Comparison of ENCODE assay signal across 8 cellular contexts in genomic region chr6:130020106-130020851, GRCh38. TPM values are rescaled to one million over a fixed set of nuclear protein-coding genes. Genes with fewer than 3 reads are reported as not detected.
DNase-seq lines count a peak whose midpoint lies in the region; ATAC-seq and TF ChIP-seq lines count a peak whose summit lies in the region.

No MANE protein-coding gene starts in this region.

- H3K4me3 ChIP-seq in NB4 (ENCODE audit: low read depth, low read length), result peak overlapping the region; percentile 51
- H3K4me3 ChIP-seq in neutrophil (ENCODE audit: low read depth in 1 of 2, low read length in 1 of 2), result peak overlapping the region; percentile 81 to 99
- H3K4me3 ChIP-seq in vagina, result peak overlapping the region; percentile 92

- TF ChIP-seq POLR2A in NB4 (IDR thresholded peaks at IDR 0.05; ENCODE audit: extremely low read depth, insufficient read length) (no peak), vagina (IDR thresholded peaks at IDR 0.05) (no peak)

- no peak for TF ChIP-seq CTCF in GM13976 (IDR thresholded peaks at IDR 0.05; ENCODE audit: borderline replicate concordance, control extremely low read depth, extremely low read depth, insufficient read depth, missing control alignments)
- TF ChIP-seq CTCF in NB4 (IDR thresholded peaks at IDR 0.05; ENCODE audit: low read depth, low read length), result no peak
- TF ChIP-seq CTCF in foreskin keratinocyte (conservative IDR thresholded peaks at IDR 0.05), result no peak
- no peak for TF ChIP-seq CTCF in neutrophil (IDR thresholded peaks at IDR 0.05)
- TF ChIP-seq CTCF in vagina (IDR thresholded peaks at IDR 0.05), result peak in 1 of 3 experiments; percentile 6

- intact Hi-C loops in vagina (cut with DNase I), result loop anchor here (10.0 kb wide), 1 partner anchor 425 kb away; no protein-coding TSS in a partner anchor

- H3K9me3 ChIP-seq in neutrophil (no peaks in the 10 kb centered on the region), vagina (no peaks in the 10 kb centered on the region)

- in situ Hi-C loops in GM13976 (cut with MboI; ENCODE audit: low sequenced_read_pairs, unreplicated experiment), result loop anchor here (25.0 kb wide), 1 partner anchor 408 kb away; no protein-coding TSS in a partner anchor

- DNase-seq in GM13976 (ENCODE audit: low spot score), result peak; percentile 48
- DNase-seq in NB4 (ENCODE audit: low read depth), result peak; percentile 42
- peak; percentile 38 for DNase-seq in activated effector memory CD4-positive, alpha-beta T cell treated with Interleukin-2 at 50 U/mL for 16 hours
- no peak for DNase-seq in foreskin keratinocyte
- no peak for DNase-seq in vagina (ENCODE audit: extremely low spot score in 2 of 2)
- no peak for DNase-seq in NCI-H446 treated with DMSO at 0.1 percent for 48 hours (lab: John Stamatoyannopoulos, UW)

- no peaks in the 10 kb centered on the region for H3K27me3 ChIP-seq in foreskin keratinocyte
- no peaks in the 10 kb centered on the region for H3K27me3 ChIP-seq in neutrophil
- H3K27me3 ChIP-seq in vagina, result no peaks in the 10 kb centered on the region

- H3K4me1 ChIP-seq in foreskin keratinocyte (peaks cover 5% of the 10 kb centered on the region), neutrophil (ENCODE audit: control insufficient read depth in 1 of 2, insufficient read depth in 1 of 2, low read depth in 1 of 2, low read length in 1 of 2) (peaks cover 6 to 11% of the 10 kb centered on the region in 2 experiments), vagina (peaks cover 16% of the 10 kb centered on the region)

- ATAC-seq in foreskin keratinocyte, result peak; percentile 14
- no peak for ATAC-seq in HG03378 (IDR thresholded peaks at IDR 0.05; ENCODE audit: unreplicated experiment)

- H3K36me3 ChIP-seq in neutrophil (peaks cover 4% of the 10 kb centered on the region), vagina (no peaks in the 10 kb centered on the region)

- no peak overlapping the region for H3K27ac ChIP-seq in foreskin keratinocyte
- H3K27ac ChIP-seq in neutrophil, result peak overlapping the region; percentile 81
- H3K27ac ChIP-seq in vagina, result peak overlapping the region; percentile 97

RNA-seq across cellular contexts. Expression of gene L3MBTL3, which starts 1.9 kb away (rescaled TPM):
- total RNA-seq in foreskin keratinocyte (19.3 and 20.3 TPM in 2 replicates), vagina (19.6 TPM)
- polyA plus RNA-seq in foreskin keratinocyte, result 5.5 and 6.6 TPM in 2 replicates

Comparison
In these comparisons a context has a peak if more than half of its experiments do, and no peak if none do; other contexts are left out.
1. DNase-seq: peak in GM13976 (single experiment), NB4 (single experiment) and activated effector memory CD4-positive, alpha-beta T cell treated with Interleukin-2 at 50 U/mL for 16 hours (single experiment); none in foreskin keratinocyte (0 of 2), vagina (0 of 2) and NCI-H446 treated with DMSO at 0.1 percent for 48 hours (single experiment).
2. Peak in every context shown above with its lines, with median percentiles within 50 percentile points of each other: H3K4me3 ChIP-seq.